Comparison of ENCODE assay signal across 15 cellular contexts in genomic region chr7:51127618-51127904, GRCh38.
DNase-seq lines count a peak whose midpoint lies in the region; ATAC-seq and TF ChIP-seq lines count a peak whose summit lies in the region.
"Had no signal": no experiment of that assay in that cellular context is flagged by ENCODE, and none has a peak within 500 bp of the region (broad histone marks: within the 10 kb centered on the region; RNA-seq: fewer than 3 reads in every experiment).

No MANE protein-coding gene starts in this region.

- peak; percentile 7 for DNase-seq in activated CD8-positive, alpha-beta memory T cell treated with anti-CD3 and anti-CD28 coated beads for 24 hours
- no peak for DNase-seq in activated CD8-positive, alpha-beta memory T cell treated with anti-CD3 and anti-CD28 coated beads, Interleukin-2, amount 50 U/mL, for 4 hours
- DNase-seq in left ventricle myocardium inferior (no peak), left cardiac atrium (no peak), right cardiac atrium (no peak), hepatic stellate cell (ENCODE audit: low spot score) (no peak)
- DNase-seq: AML-193; Caco-2; CD4-positive, alpha-beta T cell; HCEC 1CT had no signal

- no peak overlapping the region for H3K4me3 ChIP-seq in left ventricle myocardium inferior
- no peak overlapping the region for H3K4me3 ChIP-seq in right cardiac atrium (ENCODE audit: low read length)
- H3K4me3 ChIP-seq: A549, GM23338 had no signal

- H3K9me3 ChIP-seq in left ventricle myocardium inferior (replicated peaks) (peaks cover 3% of the 10 kb centered on the region), right cardiac atrium (ENCODE audit: control insufficient read depth, low read length) (no peaks in the 10 kb centered on the region)
- H3K9me3 ChIP-seq: A549, Caco-2 had no signal

- H3K4me1 ChIP-seq in left ventricle myocardium inferior, result peaks cover 45% of the 10 kb centered on the region
- H3K4me1 ChIP-seq in right cardiac atrium (ENCODE audit: control insufficient read depth, insufficient read depth, low read length), result peaks cover 4% of the 10 kb centered on the region
- H3K4me1 ChIP-seq: Caco-2 had no signal

- no peak for TF ChIP-seq CTCF in left ventricle myocardium inferior (IDR thresholded peaks at IDR 0.05; ENCODE audit: borderline replicate concordance)

- H3K27me3 ChIP-seq in left ventricle myocardium inferior (ENCODE audit: low read depth) (no peaks in the 10 kb centered on the region), right cardiac atrium (ENCODE audit: control insufficient read depth, insufficient read depth) (no peaks in the 10 kb centered on the region)

- 51% methylated on average over 3 of the region's 3 CpGs for WGBS in right cardiac atrium

- intact Hi-C loops in left ventricle myocardium inferior (cut with micrococcal nuclease), result no loop called here
- intact Hi-C loops in left cardiac atrium (cut with DNase I), result loop anchor here in 1 of 2 donors (10.0 kb wide), 1 partner anchor 53 kb away; no protein-coding TSS in a partner anchor
- intact Hi-C loops in right cardiac atrium (cut with DNase I), result loop anchor here in 1 of 4 donors (5.0 to 10.0 kb wide), 2 partner anchors 45 to 333 kb away; no protein-coding TSS in a partner anchor

- ATAC-seq in left cardiac atrium (no peak), right cardiac atrium (no peak), GM21447 (IDR thresholded peaks at IDR 0.05; ENCODE audit: unreplicated experiment) (no peak)
- ATAC-seq: A549, GM23338 had no signal

- no peaks in the 10 kb centered on the region for H3K36me3 ChIP-seq in left ventricle myocardium inferior

- H3K27ac ChIP-seq in left ventricle myocardium inferior (replicated peaks) (peak overlapping the region; percentile 65), right cardiac atrium (ENCODE audit: low read length) (peak overlapping the region; percentile 25)
- H3K27ac ChIP-seq: 22Rv1, A549, C4-2B had no signal
